ENCODE assay signal across 10 cellular contexts in genomic region chr1:161199506-161200119, GRCh38. TPM values are rescaled to one million over a fixed set of nuclear protein-coding genes. Genes with fewer than 3 reads are reported as not detected.
A peak's percentile ranks its signal among the peaks of the same experiment; 100 is the strongest.
DNase-seq lines count a peak whose midpoint lies in the region; TF ChIP-seq lines count a peak whose summit lies in the region.
"Had no signal": no experiment of that assay in that cellular context is flagged by ENCODE, and none has a peak within 500 bp of the region (broad histone marks: within the 10 kb centered on the region; RNA-seq: fewer than 3 reads in every experiment).

No MANE protein-coding gene starts in this region.

- H3K27me3 ChIP-seq in BLaER1 (no peaks in the 10 kb centered on the region), Peyer's patch (no peaks in the 10 kb centered on the region), esophagus (ENCODE audit: control insufficient read depth in 1 of 2, insufficient read depth in 2 of 2, low read length in 2 of 2) (no peaks in the 10 kb centered on the region), osteoblast (ENCODE audit: insufficient read depth, low read length) (no peaks in the 10 kb centered on the region)

- peak overlapping the region; percentile 88 for H2AFZ ChIP-seq in osteoblast (ENCODE audit: low read length)

- no peak for TF ChIP-seq POLR2A in Peyer's patch (IDR thresholded peaks at IDR 0.05)

- H3K4me3 ChIP-seq in BLaER1 (no peak overlapping the region), Peyer's patch (no peak overlapping the region), esophagus (ENCODE audit: low read depth in 1 of 2, low read length in 2 of 2) (no peak overlapping the region), osteoblast (ENCODE audit: insufficient read depth, low read length) (peak overlapping the region; percentile 66)

- 41 to 46% methylated on average over 3 to 5 of the region's 5 CpGs for WGBS in esophagus, 2 donors

- H3K9ac ChIP-seq in BLaER1 = no peak overlapping the region

- H4K20me1 ChIP-seq in BLaER1 = no peaks in the 10 kb centered on the region
- no peaks in the 10 kb centered on the region for H4K20me1 ChIP-seq in osteoblast (ENCODE audit: insufficient read depth, low read length)

- DNase-seq in Peyer's patch (no peak), osteoblast (ENCODE audit: insufficient read length, low spot score, missing footprints) (no peak), islet precursor cell (no peak), cerebellar cortex (ENCODE audit: low spot score) (no peak), Ammon's horn (ENCODE audit: low spot score) (no peak), H4 (ENCODE audit: low spot score) (no peak)
- DNase-seq: NCI-H510A treated with DMSO at 0.1 percent for 48 hours had no signal

- no peaks in the 10 kb centered on the region for H3K9me3 ChIP-seq in BLaER1
- H3K9me3 ChIP-seq in Peyer's patch = no peaks in the 10 kb centered on the region
- H3K9me3 ChIP-seq in esophagus (ENCODE audit: control insufficient read depth in 2 of 2, insufficient read depth in 1 of 2, low read depth in 1 of 2, low read length in 1 of 2) = no peaks in the 10 kb centered on the region
- H3K9me3 ChIP-seq in osteoblast (ENCODE audit: low read depth, low read length) = no peaks in the 10 kb centered on the region

- H3K36me3 ChIP-seq in BLaER1 = peaks cover 13% of the 10 kb centered on the region
- peaks cover 0 to 12% (median 0%) of the 10 kb centered on the region in 3 donors for H3K36me3 ChIP-seq in Peyer's patch
- H3K36me3 ChIP-seq in esophagus (ENCODE audit: control insufficient read depth in 2 of 2, insufficient read depth in 2 of 2, low read length in 1 of 2) = peaks cover 0 to 4% of the 10 kb centered on the region in 2 donors
- peaks cover 10% of the 10 kb centered on the region for H3K36me3 ChIP-seq in osteoblast (ENCODE audit: insufficient read depth, low read length)

- TF ChIP-seq CTCF in Peyer's patch (IDR thresholded peaks at IDR 0.05) = no peak
- no peak for TF ChIP-seq CTCF in osteoblast (IDR thresholded peaks at IDR 0.05; ENCODE audit: extremely low read depth, low read depth, low read length)

- no peak overlapping the region for H3K27ac ChIP-seq in BLaER1
- peak overlapping the region; percentile 79 to 95 (median 88) for H3K27ac ChIP-seq in Peyer's patch
- peak overlapping the region; percentile 92 to 100 for H3K27ac ChIP-seq in esophagus (ENCODE audit: low read depth in 2 of 2, low read length in 1 of 2)
- H3K27ac ChIP-seq in osteoblast (ENCODE audit: low read depth, low read length) = peak overlapping the region; percentile 91

- H3K4me1 ChIP-seq in BLaER1 (peaks cover 86% of the 10 kb centered on the region), Peyer's patch (peaks cover 0 to 48% (median 6%) of the 10 kb centered on the region in 4 donors), esophagus (ENCODE audit: control insufficient read depth in 2 of 2, insufficient read depth in 2 of 2, low read length in 1 of 2) (peaks cover 2 to 31% of the 10 kb centered on the region in 2 donors), osteoblast (ENCODE audit: insufficient read depth, low read length) (peaks cover 58% of the 10 kb centered on the region)

- H3K4me2 ChIP-seq in BLaER1 (peak overlapping the region; percentile 88), osteoblast (ENCODE audit: insufficient read depth, low read length) (peak overlapping the region; percentile 72)

- peaks cover 36% of the 10 kb centered on the region for H3K79me2 ChIP-seq in osteoblast (ENCODE audit: insufficient read depth, low read length)

RNA-seq across cellular contexts. Expression of gene ADAMTS4, which starts 0.8 kb away (rescaled TPM):
- total RNA-seq in Peyer's patch (10 to 100 TPM in 1 of 4 donors, 1 to 10 TPM in 2, under 1 TPM in 1; 0.18 to 65.2 (median 1.9) TPM), osteoblast (1.4 and 3.5 TPM in 2 replicates)
- 1 to 10 TPM in 1 of 2 donors, under 1 TPM in 1; 0.82 to 1.1 TPM for polyA plus RNA-seq in esophagus
- not detected in 2 replicates for total RNA-seq in H4 (2014; rRNA removed; shearing (Covaris generic))

RNA-seq across cellular contexts. Expression of gene NDUFS2, which starts 2.6 kb away (rescaled TPM):
- total RNA-seq in Peyer's patch = 100 to 1,000 TPM; 157 to 192 (median 176) TPM
- polyA plus RNA-seq in esophagus = 10 to 100 TPM; 27.8 to 76.0 TPM
- 103 and 130 TPM in 2 replicates for total RNA-seq in osteoblast
- total RNA-seq in H4 (2014; rRNA removed; shearing (Covaris generic)) = 101 and 120 TPM in 2 replicates

RNA-seq across cellular contexts. Expression of gene FCER1G, which starts 15.5 kb away (rescaled TPM):
- total RNA-seq in Peyer's patch (10 to 100 TPM in 2 of 4 donors, 1 to 10 TPM in 1, not detected in 1; 5.1 to 33.8 (median 11.9) TPM), osteoblast (0.29 and 0.72 TPM in 2 replicates)
- polyA plus RNA-seq in esophagus = 10 to 100 TPM; 10.0 to 14.0 TPM
- total RNA-seq in H4 (2014; rRNA removed; shearing (Covaris generic)) = 2.0 and 6.1 TPM in 2 replicates

RNA-seq across cellular contexts. Expression of gene B4GALT3, which starts 22.3 kb away (rescaled TPM):
- total RNA-seq in Peyer's patch (10 to 100 TPM; 25.2 to 34.1 (median 29.4) TPM), osteoblast (18.5 and 18.9 TPM in 2 replicates)
- polyA plus RNA-seq in esophagus = 10 to 100 TPM; 18.3 to 18.8 TPM
- total RNA-seq in H4 (2014; rRNA removed; shearing (Covaris generic)) = 28.0 and 38.0 TPM in 2 replicates

RNA-seq across cellular contexts. Expression of gene APOA2, which starts 23.8 kb away (rescaled TPM):
- total RNA-seq in Peyer's patch (not detected), osteoblast (not detected in 2 replicates)
- polyA plus RNA-seq in esophagus = not detected
- not detected in 2 replicates for total RNA-seq in H4 (2014; rRNA removed; shearing (Covaris generic))
- total RNA-seq: Daoy had no signal
